1 cellular context compared by ENCODE assay signal in the genomic region with DNA sequence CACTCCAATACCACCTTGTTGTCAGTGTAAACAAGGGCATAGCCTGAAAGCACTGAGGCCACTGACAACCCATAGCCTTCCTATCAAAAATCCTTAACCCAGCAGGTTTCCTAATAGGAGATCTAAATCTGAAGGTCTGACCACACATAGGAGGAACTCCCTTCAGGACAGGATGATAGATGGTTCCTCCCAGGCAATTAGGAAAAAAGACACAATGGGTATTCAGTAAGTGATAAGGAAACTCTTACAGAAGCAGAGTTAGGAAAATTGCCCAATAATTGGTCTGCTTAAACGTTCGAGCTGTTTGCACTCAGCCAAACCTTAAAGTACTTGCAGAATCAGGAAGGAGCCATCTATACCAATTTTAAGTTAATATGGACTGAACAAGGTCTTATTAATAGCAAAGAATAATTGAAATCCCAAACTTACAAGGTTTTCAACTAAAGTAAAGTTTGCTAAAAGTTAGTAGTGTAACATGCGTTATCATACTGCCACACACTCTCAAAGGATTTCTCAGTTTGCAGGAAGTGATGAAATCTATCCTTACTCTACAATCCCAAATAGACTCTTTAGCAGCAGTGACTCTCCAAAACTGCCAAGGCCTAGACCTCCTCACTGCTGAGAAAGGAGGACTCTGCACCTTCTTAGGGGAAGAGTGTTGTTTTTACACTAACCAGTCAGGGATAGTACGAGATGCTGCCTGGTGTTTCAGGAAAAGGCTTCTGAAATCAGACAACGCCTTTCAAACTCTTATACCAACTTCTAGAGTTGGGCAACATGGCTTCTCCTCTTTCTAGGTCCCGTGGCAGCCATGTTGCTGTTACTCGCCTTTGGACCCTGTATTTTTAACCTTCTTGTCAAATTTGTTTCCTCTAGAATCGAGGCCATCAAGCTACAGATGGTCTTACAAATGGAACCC.
TF ChIP-seq lines count a peak whose summit lies in the region.
"Not testable (repeated sequence)": the region's sequence is repeated elsewhere in the genome, so short reads cannot be mapped to it uniquely, and the experiment has no call there.

No MANE protein-coding gene starts in this region.

TF ChIP-seq in K562, 482 proteins besides CTCF, POLR2A, EP300 and RAD21 (continued from another document):
- TF ChIP-seq CEBPG (CRISPR knock-in tag; IDR thresholded peaks at IDR 0.05) (peak; percentile 76), CEBPG (tag; conservative IDR thresholded peaks at IDR 0.05 in 1 of 2, IDR thresholded peaks at IDR 0.05 in 1 of 2) (peak; percentile 91 to 94), SMARCE1 (IDR thresholded peaks at IDR 0.05) (peak; percentile 71), KLF16 (IDR thresholded peaks at IDR 0.05) (0 out of 2 replicates have a peak, but pooled peaks have one; percentile 8), ATF1 (tag; IDR thresholded peaks at IDR 0.05) (peak; percentile 32; the same call in 1 of the 2 replicates), TAF7 (tag; IDR thresholded peaks at IDR 0.05) (0 out of 2 replicates have a peak, but pooled peaks have one; percentile 14), CCNT2 (IDR thresholded peaks at IDR 0.05; ENCODE audit: borderline replicate concordance, extremely low read depth, insufficient read length, low read depth, low read length) (peak; percentile 19), CBFA2T3 (IDR thresholded peaks at IDR 0.05) (peak; percentile 70), DMBX1 (CRISPR knock-in tag; IDR thresholded peaks at IDR 0.05; ENCODE audit: borderline replicate concordance) (peak; percentile 35; the same call in 1 of the 2 replicates), ZNF644 (tag; IDR thresholded peaks at IDR 0.05; ENCODE audit: low read depth) (peak; percentile 64; the same call in 1 of the 2 replicates), LCOR (CRISPR knock-in tag; IDR thresholded peaks at IDR 0.05) (peak; percentile 49; the same call in 1 of the 2 replicates), ZNF175 (CRISPR knock-in tag; IDR thresholded peaks at IDR 0.05; ENCODE audit: low read depth) (peak; percentile 77; the same call in 1 of the 2 replicates), ARID1B (IDR thresholded peaks at IDR 0.05) (peak; percentile 85), GATA2 (CRISPR knock-in tag; IDR thresholded peaks at IDR 0.05) (peak; percentile 19; the same call in 1 of the 2 replicates), GABPA (tag; conservative IDR thresholded peaks at IDR 0.05; ENCODE audit: low read depth) (peak; percentile 73), DACH1 (IDR thresholded peaks at IDR 0.05; ENCODE audit: partially characterized antibody) (peak; percentile 68), NCOR1 (IDR thresholded peaks at IDR 0.05) (0 out of 2 replicates have a peak, but pooled peaks have one; percentile 49), TRIM24 (IDR thresholded peaks at IDR 0.05) (peak; percentile 5 to 61; a peak in 3 of 4 replicates), NFRKB (IDR thresholded peaks at IDR 0.05; ENCODE audit: low read depth) (peak; percentile 79), BACH1 (tag; IDR thresholded peaks at IDR 0.05) (peak; percentile 22; the same call in 1 of the 2 replicates)
- TF ChIP-seq ATF1 (CRISPR knock-in tag; IDR thresholded peaks at IDR 0.05): not testable (repeated sequence)
- TF ChIP-seq, protein P1, sequence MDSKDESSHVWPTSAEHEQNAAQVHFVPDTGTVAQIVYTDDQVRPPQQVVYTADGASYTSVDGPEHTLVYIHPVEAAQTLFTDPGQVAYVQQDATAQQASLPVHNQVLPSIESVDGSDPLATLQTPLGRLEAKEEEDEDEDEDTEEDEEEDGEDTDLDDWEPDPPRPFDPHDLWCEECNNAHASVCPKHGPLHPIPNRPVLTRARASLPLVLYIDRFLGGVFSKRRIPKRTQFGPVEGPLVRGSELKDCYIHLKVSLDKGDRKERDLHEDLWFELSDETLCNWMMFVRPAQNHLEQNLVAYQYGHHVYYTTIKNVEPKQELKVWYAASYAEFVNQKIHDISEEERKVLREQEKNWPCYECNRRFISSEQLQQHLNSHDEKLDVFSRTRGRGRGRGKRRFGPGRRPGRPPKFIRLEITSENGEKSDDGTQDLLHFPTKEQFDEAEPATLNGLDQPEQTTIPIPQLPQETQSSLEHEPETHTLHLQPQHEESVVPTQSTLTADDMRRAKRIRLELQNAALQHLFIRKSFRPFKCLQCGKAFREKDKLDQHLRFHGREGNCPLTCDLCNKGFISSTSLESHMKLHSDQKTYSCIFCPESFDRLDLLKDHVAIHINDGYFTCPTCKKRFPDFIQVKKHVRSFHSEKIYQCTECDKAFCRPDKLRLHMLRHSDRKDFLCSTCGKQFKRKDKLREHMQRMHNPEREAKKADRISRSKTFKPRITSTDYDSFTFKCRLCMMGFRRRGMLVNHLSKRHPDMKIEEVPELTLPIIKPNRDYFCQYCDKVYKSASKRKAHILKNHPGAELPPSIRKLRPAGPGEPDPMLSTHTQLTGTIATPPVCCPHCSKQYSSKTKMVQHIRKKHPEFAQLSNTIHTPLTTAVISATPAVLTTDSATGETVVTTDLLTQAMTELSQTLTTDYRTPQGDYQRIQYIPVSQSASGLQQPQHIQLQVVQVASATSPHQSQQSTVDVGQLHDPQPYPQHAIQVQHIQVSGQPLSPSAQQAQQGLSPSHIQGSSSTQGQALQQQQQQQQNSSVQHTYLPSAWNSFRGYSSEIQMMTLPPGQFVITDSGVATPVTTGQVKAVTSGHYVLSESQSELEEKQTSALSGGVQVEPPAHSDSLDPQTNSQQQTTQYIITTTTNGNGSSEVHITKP (IDR thresholded peaks at IDR 0.05; ENCODE audit: partially characterized antibody): peak; percentile 80
- TF ChIP-seq, protein P2, sequence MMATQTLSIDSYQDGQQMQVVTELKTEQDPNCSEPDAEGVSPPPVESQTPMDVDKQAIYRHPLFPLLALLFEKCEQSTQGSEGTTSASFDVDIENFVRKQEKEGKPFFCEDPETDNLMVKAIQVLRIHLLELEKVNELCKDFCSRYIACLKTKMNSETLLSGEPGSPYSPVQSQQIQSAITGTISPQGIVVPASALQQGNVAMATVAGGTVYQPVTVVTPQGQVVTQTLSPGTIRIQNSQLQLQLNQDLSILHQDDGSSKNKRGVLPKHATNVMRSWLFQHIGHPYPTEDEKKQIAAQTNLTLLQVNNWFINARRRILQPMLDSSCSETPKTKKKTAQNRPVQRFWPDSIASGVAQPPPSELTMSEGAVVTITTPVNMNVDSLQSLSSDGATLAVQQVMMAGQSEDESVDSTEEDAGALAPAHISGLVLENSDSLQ (IDR thresholded peaks at IDR 0.05): peak; percentile 95
- TF ChIP-seq, protein P3, sequence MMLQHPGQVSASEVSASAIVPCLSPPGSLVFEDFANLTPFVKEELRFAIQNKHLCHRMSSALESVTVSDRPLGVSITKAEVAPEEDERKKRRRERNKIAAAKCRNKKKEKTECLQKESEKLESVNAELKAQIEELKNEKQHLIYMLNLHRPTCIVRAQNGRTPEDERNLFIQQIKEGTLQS (IDR thresholded peaks at IDR 0.05): peak; percentile 77
- TF ChIP-seq, protein P3 (CRISPR knock-in tag; conservative IDR thresholded peaks at IDR 0.05): not testable (repeated sequence)
